In genomic region chr6:170443151-170443662, GRCh38 we compare ENCODE assay signal across 14 cellular contexts.
A peak's percentile ranks its signal among the peaks of the same experiment; 100 is the strongest.
DNase-seq lines count a peak whose midpoint lies in the region; ATAC-seq and TF ChIP-seq lines count a peak whose summit lies in the region.
"Had no signal": no experiment of that assay in that cellular context is flagged by ENCODE, and none has a peak within 500 bp of the region (broad histone marks: within the 10 kb centered on the region; RNA-seq: fewer than 3 reads in every experiment).

No MANE protein-coding gene starts in this region.

- no peak overlapping the region for H3K4me3 ChIP-seq in SK-N-SH (ENCODE audit: low read depth in 2 of 2, low read length in 1 of 2)
- no peak overlapping the region for H3K4me3 ChIP-seq in MM.1S (ENCODE audit: low read length)
- no peak overlapping the region for H3K4me3 ChIP-seq in endodermal cell (ENCODE audit: low read length)
- no peak overlapping the region for H3K4me3 ChIP-seq in spleen
- H3K4me3 ChIP-seq in breast epithelium: no peak overlapping the region
- H3K4me3 ChIP-seq: Peyer's patch had no signal

- DNase-seq in SK-N-SH (peak; percentile 41), MM.1S (no peak), endodermal cell (peak; percentile 80), spleen (peak; percentile 38), breast epithelium (ENCODE audit: low spot score in 2 of 2) (no peak)
- DNase-seq: activated CD4-positive, CD25-positive, alpha-beta regulatory T cell treated with anti-CD3 and anti-CD28 coated beads, Interleukin-2, amount 50 U/mL, for 72 hours; activated naive CD8-positive, alpha-beta T cell treated with anti-CD3 and anti-CD28 coated beads, Interleukin-2, amount 10 ng/mL, durations not matched to agents 7 days and 5 days; kidney glomerular epithelial cell; NCI-H2227 treated with DMSO at 0.1 percent for 48 hours had no signal

- H3K79me2 ChIP-seq in SK-N-SH (ENCODE audit: insufficient read depth) (no peaks in the 10 kb centered on the region), MM.1S (ENCODE audit: low read length) (no peaks in the 10 kb centered on the region)
- H3K79me2 ChIP-seq: parathyroid adenoma had no signal

- H3F3A ChIP-seq in SK-N-SH (replicated peaks; ENCODE audit: insufficient read depth) (no peaks in the 10 kb centered on the region), MM.1S (ENCODE audit: insufficient read depth, low read length) (no peaks in the 10 kb centered on the region)

- no peaks in the 10 kb centered on the region for H4K20me1 ChIP-seq in SK-N-SH (ENCODE audit: insufficient read depth)
- no peaks in the 10 kb centered on the region for H4K20me1 ChIP-seq in MM.1S (ENCODE audit: insufficient read depth, low read length)

- H3K36me3 ChIP-seq in SK-N-SH (replicated peaks in 1 of 2; ENCODE audit: control insufficient read depth in 1 of 2, insufficient read depth in 2 of 2, low read length in 1 of 2) (no peaks in the 10 kb centered on the region), MM.1S (replicated peaks; ENCODE audit: insufficient read depth, low read length) (no peaks in the 10 kb centered on the region), endodermal cell (ENCODE audit: control insufficient read depth, insufficient read depth, low read length) (no peaks in the 10 kb centered on the region), spleen (no peaks in the 10 kb centered on the region), breast epithelium (no peaks in the 10 kb centered on the region)
- H3K36me3 ChIP-seq: Peyer's patch had no signal

- no peak overlapping the region for H2AFZ ChIP-seq in SK-N-SH (ENCODE audit: low read depth)
- H2AFZ ChIP-seq in MM.1S (ENCODE audit: low read length): no peak overlapping the region
- H2AFZ ChIP-seq: parathyroid adenoma had no signal

- H3K4me3 Mint-ChIP-seq in endodermal cell: no peak overlapping the region
- H3K4me3 Mint-ChIP-seq: activated naive CD8-positive, alpha-beta T cell treated with anti-CD3 and anti-CD28 coated beads, Interleukin-2, amount 10 ng/mL, durations not matched to agents 7 days and 5 days had no signal

- TF ChIP-seq EP300 in SK-N-SH (IDR thresholded peaks at IDR 0.05; ENCODE audit: borderline replicate concordance in 1 of 2, low read depth in 1 of 2, low read length in 1 of 2): no peak

- CTCF ChIA-PET in SK-N-SH (lab: Yijun Ruan, JAX): no interaction called here

- no peak; the same call in 1 of the 2 replicates for TF ChIP-seq CTCF in SK-N-SH (IDR thresholded peaks at IDR 0.05)
- TF ChIP-seq CTCF in MM.1S (IDR thresholded peaks at IDR 0.05; ENCODE audit: low read length): no peak
- peak; percentile 69 for TF ChIP-seq CTCF in endodermal cell (conservative IDR thresholded peaks at IDR 0.05)
- TF ChIP-seq CTCF in spleen (IDR thresholded peaks at IDR 0.05 in 8 of 11, conservative IDR thresholded peaks at IDR 0.05 in 3 of 11): no peak
- TF ChIP-seq CTCF in breast epithelium (IDR thresholded peaks at IDR 0.05): no peak

- no peaks in the 10 kb centered on the region for H3K9me2 ChIP-seq in SK-N-SH
- H3K9me2 ChIP-seq in MM.1S (replicated peaks; ENCODE audit: insufficient read depth, low read length): no peaks in the 10 kb centered on the region

- H3K27ac Mint-ChIP-seq in endodermal cell: no peak overlapping the region
- H3K27ac Mint-ChIP-seq: activated naive CD8-positive, alpha-beta T cell treated with anti-CD3 and anti-CD28 coated beads, Interleukin-2, amount 10 ng/mL, durations not matched to agents 7 days and 5 days had no signal

- WGBS in SK-N-SH (ENCODE audit: low lambda C conversion rate): 95% methylated on average over 3 of the region's 8 CpGs
- WGBS in endodermal cell (ENCODE audit: insufficient coverage in 1 of 2, insufficient read length in 1 of 2), 2 experiments: 91 to 98% methylated on average over 6 to 8 of the region's 8 CpGs
- 83 to 100% (median 88%) methylated on average over 1 to 8 of the region's 8 CpGs for WGBS in spleen, 5 donors

- H3K9me3 ChIP-seq in SK-N-SH (no peaks in the 10 kb centered on the region), MM.1S (replicated peaks; ENCODE audit: insufficient read depth, low read length) (no peaks in the 10 kb centered on the region), endodermal cell (ENCODE audit: control insufficient read depth, low read length) (no peaks in the 10 kb centered on the region), spleen (no peaks in the 10 kb centered on the region), breast epithelium (no peaks in the 10 kb centered on the region)
- H3K9me3 ChIP-seq: Peyer's patch had no signal

- no peaks in the 10 kb centered on the region for H3K9me3 Mint-ChIP-seq in endodermal cell
- H3K9me3 Mint-ChIP-seq: activated naive CD8-positive, alpha-beta T cell treated with anti-CD3 and anti-CD28 coated beads, Interleukin-2, amount 10 ng/mL, durations not matched to agents 7 days and 5 days had no signal

- H3K4me2 ChIP-seq in SK-N-SH: no peak overlapping the region
- no peak overlapping the region for H3K4me2 ChIP-seq in MM.1S (ENCODE audit: low read depth, low read length)

- H3K9ac ChIP-seq in SK-N-SH (no peak overlapping the region), MM.1S (ENCODE audit: low read length) (no peak overlapping the region), endodermal cell (ENCODE audit: extremely low read depth, low read length, poor library complexity, severe bottlenecking) (no peak overlapping the region)
- H3K9ac ChIP-seq: parathyroid adenoma had no signal

- H3K4me1 Mint-ChIP-seq in endodermal cell: no peaks in the 10 kb centered on the region
- H3K4me1 Mint-ChIP-seq: activated naive CD8-positive, alpha-beta T cell treated with anti-CD3 and anti-CD28 coated beads, Interleukin-2, amount 10 ng/mL, durations not matched to agents 7 days and 5 days had no signal

- no peak for ATAC-seq in SK-N-SH treated with all-trans-retinoic acid at 6 μM for 48 hours
- no peak for ATAC-seq in GM21515 (IDR thresholded peaks at IDR 0.05; ENCODE audit: unreplicated experiment)
- ATAC-seq in HG02885 (IDR thresholded peaks at IDR 0.05; ENCODE audit: poor library complexity, unreplicated experiment): no peak

- POLR2A ChIA-PET in SK-N-SH (lab: Yijun Ruan, JAX): no interaction called here

- intact Hi-C loops in spleen (cut with DNase I; ENCODE audit: low total_unique reads) (no loop called here), breast epithelium (cut with DNase I; ENCODE audit: low total_unique reads) (no loop called here)

- TF ChIP-seq POLR2A in spleen (IDR thresholded peaks at IDR 0.05) (no peak), breast epithelium (IDR thresholded peaks at IDR 0.05) (no peak)

- H3K27me3 Mint-ChIP-seq in endodermal cell (ENCODE audit: insufficient read depth): peaks cover 2% of the 10 kb centered on the region

- TF ChIP-seq RAD21 in SK-N-SH (IDR thresholded peaks at IDR 0.05; ENCODE audit: low read length): peak; percentile 12; the same call in 1 of the 2 replicates

- H3K36me3 Mint-ChIP-seq in endodermal cell (ENCODE audit: low read depth): no peaks in the 10 kb centered on the region
- H3K36me3 Mint-ChIP-seq: activated naive CD8-positive, alpha-beta T cell treated with anti-CD3 and anti-CD28 coated beads, Interleukin-2, amount 10 ng/mL, durations not matched to agents 7 days and 5 days had no signal

- no peaks in the 10 kb centered on the region for H3K27me3 ChIP-seq in SK-N-SH (ENCODE audit: insufficient read depth)
- H3K27me3 ChIP-seq in MM.1S (replicated peaks; ENCODE audit: insufficient read depth, low read length): no peaks in the 10 kb centered on the region
- no peaks in the 10 kb centered on the region for H3K27me3 ChIP-seq in endodermal cell (ENCODE audit: control insufficient read depth, insufficient read depth, low read length, poor library complexity, severe bottlenecking)
- peaks cover 0 to 4% (median 0%) of the 10 kb centered on the region in 7 donors for H3K27me3 ChIP-seq in spleen (replicated peaks in 1 of 7)
- H3K27me3 ChIP-seq in breast epithelium: no peaks in the 10 kb centered on the region
- H3K27me3 ChIP-seq: Peyer's patch had no signal

- H3K4me1 ChIP-seq in SK-N-SH (ENCODE audit: control insufficient read depth in 1 of 2, insufficient read depth in 2 of 2, low read depth in 1 of 2, low read length in 1 of 2) (peaks cover 11 to 22% of the 10 kb centered on the region in 2 experiments; a peak in 2 of 4 replicates), MM.1S (ENCODE audit: low read length) (no peaks in the 10 kb centered on the region; the same call in 1 of the 2 replicates), endodermal cell (ENCODE audit: control insufficient read depth, insufficient read depth, low read length) (no peaks in the 10 kb centered on the region), spleen (peaks cover 0 to 5% (median 2%) of the 10 kb centered on the region in 6 donors), breast epithelium (no peaks in the 10 kb centered on the region)

- H3K27ac ChIP-seq in SK-N-SH (ENCODE audit: low read depth in 2 of 2, low read length in 1 of 2) (no peak overlapping the region), MM.1S (ENCODE audit: low read length) (peak overlapping the region; percentile 45; the same call in 1 of the 2 replicates), endodermal cell (ENCODE audit: low read depth, low read length) (no peak overlapping the region), spleen (no peak overlapping the region), breast epithelium (no peak overlapping the region)
- H3K27ac ChIP-seq: parathyroid adenoma, Peyer's patch had no signal

TF ChIP-seq in SK-N-SH, 30 proteins besides CTCF, POLR2A, EP300 and RAD21 (continues in another document):
- no peak for TF ChIP-seq TCF12 (IDR thresholded peaks at IDR 0.05)
- TF ChIP-seq SMC3 (IDR thresholded peaks at IDR 0.05; ENCODE audit: low read depth, low read length): no peak
- TF ChIP-seq YY1 (IDR thresholded peaks at IDR 0.05; ENCODE audit: low read depth): no peak
- no peak for TF ChIP-seq RFX5 (IDR thresholded peaks at IDR 0.05; ENCODE audit: low read length)
- no peak for TF ChIP-seq USF1 (IDR thresholded peaks at IDR 0.05; ENCODE audit: borderline replicate concordance, low read depth)

TF ChIP-seq in SK-N-SH treated with all-trans-retinoic acid at 6 μM for 48 hours, 23 proteins besides CTCF, POLR2A, EP300 and RAD21 (continues in another document):
- TF ChIP-seq CREB5 (CRISPR knock-in tag; IDR thresholded peaks at IDR 0.05; ENCODE audit: low read depth) (no peak), ARNTL (CRISPR knock-in tag; IDR thresholded peaks at IDR 0.05; ENCODE audit: borderline replicate concordance, low read depth) (no peak), RARB (CRISPR knock-in tag; IDR thresholded peaks at IDR 0.05) (no peak)

Comparison
In these comparisons a context has a peak if more than half of its experiments do, and no peak if none do; other contexts are left out.
1. DNase-seq: peak in SK-N-SH (single experiment), endodermal cell (single experiment) and spleen (single experiment); none in MM.1S (single experiment) and breast epithelium (0 of 2).